ENCODE assay signal across 14 cellular contexts in the genomic region with DNA sequence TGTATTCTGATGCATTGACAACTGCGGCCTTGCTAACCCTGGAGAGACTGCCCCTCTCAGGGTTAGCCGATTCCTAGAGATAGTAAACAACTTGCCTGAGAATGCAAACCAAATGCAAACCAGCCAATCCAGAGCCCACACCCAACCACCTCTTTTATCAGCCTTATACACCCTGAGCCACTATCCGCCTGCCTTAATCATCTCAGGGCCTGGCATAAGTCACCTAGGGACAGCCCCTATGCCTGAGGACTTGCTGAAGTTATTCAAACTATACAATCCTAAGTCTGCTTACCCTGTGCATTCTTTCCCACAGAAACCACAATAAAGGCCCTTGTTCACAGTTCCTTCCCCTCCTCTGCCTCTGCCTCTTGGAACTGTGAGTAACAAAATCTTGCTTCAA.
DNase-seq lines count a peak whose midpoint lies in the region; ATAC-seq lines count a peak whose summit lies in the region.
"Had no signal": no experiment of that assay in that cellular context is flagged by ENCODE, and none has a peak within 500 bp of the region (broad histone marks: within the 10 kb centered on the region; RNA-seq: fewer than 3 reads in every experiment).

No MANE protein-coding gene starts in this region.

- H3K36me3 ChIP-seq in NT2/D1 (ENCODE audit: insufficient read depth, insufficient read length, low read length), result peaks cover 12% of the 10 kb centered on the region
- H3K36me3 ChIP-seq: esophagus squamous epithelium, right atrium auricular region had no signal

- H3K27ac Mint-ChIP-seq in activated CD4-positive, alpha-beta T cell treated with anti-CD3 and anti-CD28 coated beads, Interleukin-2, amount 10 ng/mL, durations not matched to agents 7 days and 5 days, result no peak overlapping the region
- no peak overlapping the region for H3K27ac Mint-ChIP-seq in stimulated activated effector memory CD8-positive, alpha-beta T cell treated with anti-CD3 and anti-CD28 coated beads, Interleukin-12 subunit alpha, Interleukin-12 subunit beta, amount 100 ng/mL, for 72 hours
- H3K27ac Mint-ChIP-seq: nephron progenitor cell had no signal

- no peak overlapping the region for H3K9ac ChIP-seq in NT2/D1 (ENCODE audit: insufficient read length, low read depth)

- peaks cover 5% of the 10 kb centered on the region for H3K27me3 Mint-ChIP-seq in activated CD4-positive, alpha-beta T cell treated with anti-CD3 and anti-CD28 coated beads, Interleukin-2, amount 10 ng/mL, durations not matched to agents 7 days and 5 days

- H3K4me1 ChIP-seq in NT2/D1 (ENCODE audit: insufficient read depth, insufficient read length), result peaks cover 26% of the 10 kb centered on the region
- H3K4me1 ChIP-seq: esophagus squamous epithelium, right atrium auricular region, testis had no signal

- CTCF ChIA-PET in activated CD4-positive, alpha-beta T cell treated with anti-CD3 and anti-CD28 coated beads, Interleukin-2, amount 10 ng/mL, durations not matched to agents 7 days and 5 days (lab: Charles Lee), result no interaction called here

- ATAC-seq in stimulated activated effector memory CD8-positive, alpha-beta T cell treated with anti-CD3 and anti-CD28 coated beads, Interleukin-12 subunit alpha, Interleukin-12 subunit beta, amount 100 ng/mL, for 72 hours, result peak; percentile 68
- ATAC-seq in HG03460 (IDR thresholded peaks at IDR 0.05; ENCODE audit: unreplicated experiment), result no peak

- H3K9me3 ChIP-seq in NT2/D1 (ENCODE audit: insufficient read depth, low read length), result no peaks in the 10 kb centered on the region; the same call in 1 of the 2 replicates
- H3K9me3 ChIP-seq: esophagus squamous epithelium, right atrium auricular region, testis had no signal

- no peak overlapping the region for H3K4me3 ChIP-seq in NT2/D1 (ENCODE audit: insufficient read length, low read depth)
- H3K4me3 ChIP-seq: esophagus squamous epithelium, right atrium auricular region, testis had no signal

- H3K36me3 Mint-ChIP-seq in activated CD4-positive, alpha-beta T cell treated with anti-CD3 and anti-CD28 coated beads, Interleukin-2, amount 10 ng/mL, durations not matched to agents 7 days and 5 days (ENCODE audit: low read depth), result no peaks in the 10 kb centered on the region
- H3K36me3 Mint-ChIP-seq in stimulated activated effector memory CD8-positive, alpha-beta T cell treated with anti-CD3 and anti-CD28 coated beads, Interleukin-12 subunit alpha, Interleukin-12 subunit beta, amount 100 ng/mL, for 72 hours, result no peaks in the 10 kb centered on the region

- POLR2A ChIA-PET in activated CD4-positive, alpha-beta T cell treated with anti-CD3 and anti-CD28 coated beads, Interleukin-2, amount 10 ng/mL, durations not matched to agents 7 days and 5 days (lab: Charles Lee), result no interaction called here

- H3K4me3 Mint-ChIP-seq in activated CD4-positive, alpha-beta T cell treated with anti-CD3 and anti-CD28 coated beads, Interleukin-2, amount 10 ng/mL, durations not matched to agents 7 days and 5 days, result no peak overlapping the region
- no peak overlapping the region for H3K4me3 Mint-ChIP-seq in stimulated activated effector memory CD8-positive, alpha-beta T cell treated with anti-CD3 and anti-CD28 coated beads, Interleukin-12 subunit alpha, Interleukin-12 subunit beta, amount 100 ng/mL, for 72 hours
- H3K4me3 Mint-ChIP-seq: nephron progenitor cell had no signal

- peak; percentile 9 for DNase-seq in activated CD4-positive, alpha-beta T cell treated with anti-CD3 and anti-CD28 coated beads, Interleukin-2, amount 10 ng/mL, durations not matched to agents 7 days and 5 days
- no peak for DNase-seq in activated CD4-positive, alpha-beta T cell treated with anti-CD3 and anti-CD28 coated beads for 1 hour
- DNase-seq in NT2/D1 (ENCODE audit: low read depth, low spot score) (peak; percentile 61), pons (ENCODE audit: low spot score) (no peak), hippocampal formation (lab: John Stamatoyannopoulos, UW) (no peak)
- peak; percentile 1 for DNase-seq in central memory CD4-positive, alpha-beta T cell
- DNase-seq in stimulated activated effector memory CD8-positive, alpha-beta T cell treated with anti-CD3 and anti-CD28 coated beads, Interleukin-12 subunit alpha, Interleukin-12 subunit beta, amount 100 ng/mL, for 72 hours (ENCODE audit: low spot score in 2 of 2), result no peak
- DNase-seq: activated CD4-positive, CD25-positive, alpha-beta regulatory T cell treated with anti-CD3 and anti-CD28 coated beads, Interleukin-2, amount 50 U/mL, for 72 hours; activated naive CD4-positive, alpha-beta T cell treated with Interleukin-2 at 50 U/mL for 16 hours; esophagus squamous epithelium; nephron progenitor cell; testis had no signal

- peaks cover 24% of the 10 kb centered on the region for H3K27me3 ChIP-seq in NT2/D1 (ENCODE audit: insufficient read depth, insufficient read length)
- H3K27me3 ChIP-seq: right atrium auricular region, testis had no signal

- H3K4me1 Mint-ChIP-seq in activated CD4-positive, alpha-beta T cell treated with anti-CD3 and anti-CD28 coated beads, Interleukin-2, amount 10 ng/mL, durations not matched to agents 7 days and 5 days, result peaks cover 6% of the 10 kb centered on the region
- no peaks in the 10 kb centered on the region for H3K4me1 Mint-ChIP-seq in stimulated activated effector memory CD8-positive, alpha-beta T cell treated with anti-CD3 and anti-CD28 coated beads, Interleukin-12 subunit alpha, Interleukin-12 subunit beta, amount 100 ng/mL, for 72 hours

- no peaks in the 10 kb centered on the region for H3K9me3 Mint-ChIP-seq in activated CD4-positive, alpha-beta T cell treated with anti-CD3 and anti-CD28 coated beads, Interleukin-2, amount 10 ng/mL, durations not matched to agents 7 days and 5 days
- peaks cover 5% of the 10 kb centered on the region for H3K9me3 Mint-ChIP-seq in stimulated activated effector memory CD8-positive, alpha-beta T cell treated with anti-CD3 and anti-CD28 coated beads, Interleukin-12 subunit alpha, Interleukin-12 subunit beta, amount 100 ng/mL, for 72 hours
- H3K9me3 Mint-ChIP-seq: nephron progenitor cell had no signal

Comparison
In these comparisons a context has a peak if more than half of its experiments do, and no peak if none do; other contexts are left out.
1. DNase-seq: peak in activated CD4-positive, alpha-beta T cell treated with anti-CD3 and anti-CD28 coated beads, Interleukin-2, amount 10 ng/mL, durations not matched to agents 7 days and 5 days (single experiment), NT2/D1 (single experiment) and central memory CD4-positive, alpha-beta T cell (single experiment); none in activated CD4-positive, alpha-beta T cell treated with anti-CD3 and anti-CD28 coated beads for 1 hour (single experiment), stimulated activated effector memory CD8-positive, alpha-beta T cell treated with anti-CD3 and anti-CD28 coated beads, Interleukin-12 subunit alpha, Interleukin-12 subunit beta, amount 100 ng/mL, for 72 hours (0 of 2), pons (single experiment) and hippocampal formation (0 of 2).